Comparison of ENCODE assay signal across 18 cellular contexts in the genomic region with DNA sequence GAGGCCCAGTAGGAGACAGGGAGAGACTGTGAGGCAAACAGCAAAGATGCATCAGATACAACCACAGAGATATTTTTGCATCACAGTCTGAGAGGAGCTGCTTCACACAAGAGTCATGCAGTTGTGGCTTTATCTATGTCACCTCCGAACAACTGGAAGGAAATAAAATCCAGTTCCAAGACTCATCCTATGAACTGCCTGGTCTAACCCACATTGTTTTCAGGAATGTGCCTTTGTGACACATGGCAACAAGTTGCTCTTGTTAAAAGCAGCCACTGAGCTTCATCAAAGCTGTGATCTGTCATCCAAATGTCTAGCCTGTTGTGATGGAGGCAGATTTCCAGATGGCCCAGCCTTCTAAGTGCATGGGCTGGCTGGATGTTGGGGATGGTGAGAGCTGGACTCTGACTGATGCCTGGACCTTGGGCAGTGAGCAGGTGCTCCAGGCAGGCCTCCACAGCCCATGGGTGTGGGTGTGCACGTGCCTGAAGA.
DNase-seq lines count a peak whose midpoint lies in the region; ATAC-seq and TF ChIP-seq lines count a peak whose summit lies in the region.
"Had no signal": no experiment of that assay in that cellular context is flagged by ENCODE, and none has a peak within 500 bp of the region (broad histone marks: within the 10 kb centered on the region; RNA-seq: fewer than 3 reads in every experiment).

No MANE protein-coding gene starts in this region.

- H3K9ac ChIP-seq in mesenchymal stem cell (ENCODE audit: low read length) = peak overlapping the region; percentile 55

- WGBS in mesenchymal stem cell = 58% methylated on average over 2 of the region's 2 CpGs

- ATAC-seq in GM18868 (IDR thresholded peaks at IDR 0.05; ENCODE audit: unreplicated experiment) = no peak
- ATAC-seq in naive thymus-derived CD4-positive, alpha-beta T cell = no peak
- ATAC-seq: K562; natural killer cell treated with Interleukin-12 subunit alpha and Interleukin-12 subunit beta and Interleukin-15 and Interleukin-18, amount 100 ng/mL, for 72 hours had no signal

- no peaks in the 10 kb centered on the region for H3K9me3 Mint-ChIP-seq in Calu3 (ENCODE audit: low read depth, unreplicated experiment)
- H3K9me3 Mint-ChIP-seq in naive thymus-derived CD4-positive, alpha-beta T cell = peaks cover 0 to 12% (median 4%) of the 10 kb centered on the region in 11 donors

- H3K4me1 Mint-ChIP-seq in Calu3 (ENCODE audit: low read depth, unreplicated experiment) = no peaks in the 10 kb centered on the region
- H3K4me1 Mint-ChIP-seq in naive thymus-derived CD4-positive, alpha-beta T cell = no peaks in the 10 kb centered on the region

- H2AFZ ChIP-seq in mesenchymal stem cell (ENCODE audit: low read depth, low read length) = no peak overlapping the region

- no TSS peak for BruUV-seq in Calu3 (replicated peaks; lab: Mats Ljungman, UMichigan)

- H3K14ac ChIP-seq in mesenchymal stem cell (ENCODE audit: low read length in 2 of 2) = no peak overlapping the region

- no peaks in the 10 kb centered on the region for H3K27me3 ChIP-seq in mesenchymal stem cell (ENCODE audit: control insufficient read depth in 1 of 2, insufficient read depth in 1 of 2, low read length in 2 of 2)
- no peaks in the 10 kb centered on the region for H3K27me3 ChIP-seq in naive thymus-derived CD4-positive, alpha-beta T cell (ENCODE audit: control insufficient read depth in 2 of 2, insufficient read depth in 2 of 2, low read length in 2 of 2)
- H3K27me3 ChIP-seq: SJSA1, tibial artery had no signal

- no peak for TF ChIP-seq CTCF in Calu3 (IDR thresholded peaks at IDR 0.05; ENCODE audit: unreplicated experiment)

- H2BK120ac ChIP-seq in mesenchymal stem cell (ENCODE audit: low read depth, low read length) = no peak overlapping the region

- CTCF ChIA-PET in Calu3 (lab: Charles Lee) = no interaction called here
- CTCF ChIA-PET in naive thymus-derived CD4-positive, alpha-beta T cell (lab: Charles Lee) = no interaction called here

- no peaks in the 10 kb centered on the region for H3K36me3 ChIP-seq in mesenchymal stem cell (ENCODE audit: control insufficient read depth in 1 of 2, insufficient read depth in 2 of 2, low read depth in 1 of 2, low read length in 2 of 2)
- no peaks in the 10 kb centered on the region for H3K36me3 ChIP-seq in naive thymus-derived CD4-positive, alpha-beta T cell (ENCODE audit: control insufficient read depth in 2 of 3, insufficient read depth in 3 of 3, low read length in 3 of 3)
- H3K36me3 ChIP-seq: SJSA1, tibial artery had no signal

- no peak overlapping the region for H3K23ac ChIP-seq in mesenchymal stem cell (ENCODE audit: low read length in 2 of 2)

- no peak overlapping the region for H2BK12ac ChIP-seq in mesenchymal stem cell (ENCODE audit: low read length in 2 of 2)

- no peak overlapping the region for H3K4me3 Mint-ChIP-seq in Calu3 (ENCODE audit: low read depth, unreplicated experiment)
- no peak overlapping the region for H3K4me3 Mint-ChIP-seq in naive thymus-derived CD4-positive, alpha-beta T cell
- H3K4me3 Mint-ChIP-seq: natural killer cell treated with Interleukin-12 subunit alpha and Interleukin-12 subunit beta and Interleukin-15 and Interleukin-18, amount 100 ng/mL, for 72 hours had no signal

- peaks cover 33% of the 10 kb centered on the region for H3K27me3 Mint-ChIP-seq in Calu3 (ENCODE audit: unreplicated experiment)
- no peaks in the 10 kb centered on the region for H3K27me3 Mint-ChIP-seq in naive thymus-derived CD4-positive, alpha-beta T cell
- H3K27me3 Mint-ChIP-seq: natural killer cell treated with Interleukin-12 subunit alpha and Interleukin-12 subunit beta and Interleukin-15 and Interleukin-18, amount 100 ng/mL, for 72 hours had no signal

- no peaks in the 10 kb centered on the region for H3K36me3 Mint-ChIP-seq in Calu3 (ENCODE audit: insufficient read depth, unreplicated experiment)
- H3K36me3 Mint-ChIP-seq in naive thymus-derived CD4-positive, alpha-beta T cell = peaks cover 0 to 5% (median 0%) of the 10 kb centered on the region in 5 donors
- H3K36me3 Mint-ChIP-seq: natural killer cell treated with Interleukin-12 subunit alpha and Interleukin-12 subunit beta and Interleukin-15 and Interleukin-18, amount 100 ng/mL, for 72 hours had no signal

- POLR2A ChIA-PET in naive thymus-derived CD4-positive, alpha-beta T cell (lab: Charles Lee) = no interaction called here

- H2AK5ac ChIP-seq in mesenchymal stem cell (ENCODE audit: low read length, severe bottlenecking) = no peak overlapping the region

- no peak overlapping the region for H2BK15ac ChIP-seq in mesenchymal stem cell (ENCODE audit: low read depth, poor library complexity, severe bottlenecking)

- no peak overlapping the region for H3K18ac ChIP-seq in mesenchymal stem cell (ENCODE audit: low read depth in 1 of 2, low read length in 2 of 2)

- H4K91ac ChIP-seq in mesenchymal stem cell (ENCODE audit: low read length) = peak overlapping the region; percentile 65

- no peaks in the 10 kb centered on the region for H3K79me1 ChIP-seq in mesenchymal stem cell (replicated peaks; ENCODE audit: low read length, poor library complexity, severe bottlenecking)

- intact Hi-C loops in Calu3 (cut with micrococcal nuclease; ENCODE audit: unreplicated experiment) = loop anchor here (10.0 kb wide), 2 partner anchors 916 to 976 kb away; no protein-coding TSS in a partner anchor
- intact Hi-C loops in naive thymus-derived CD4-positive, alpha-beta T cell (cut with micrococcal nuclease) = no loop called here

- no peak overlapping the region for H3K27ac Mint-ChIP-seq in Calu3 (ENCODE audit: unreplicated experiment)
- H3K27ac Mint-ChIP-seq in naive thymus-derived CD4-positive, alpha-beta T cell = no peak overlapping the region
- H3K27ac Mint-ChIP-seq: natural killer cell treated with Interleukin-12 subunit alpha and Interleukin-12 subunit beta and Interleukin-15 and Interleukin-18, amount 100 ng/mL, for 72 hours had no signal

- H3K9me3 ChIP-seq in mesenchymal stem cell (ENCODE audit: control insufficient read depth, low read length) = no peaks in the 10 kb centered on the region
- H3K9me3 ChIP-seq in naive thymus-derived CD4-positive, alpha-beta T cell (ENCODE audit: control insufficient read depth in 2 of 3, low read length in 3 of 3) = no peaks in the 10 kb centered on the region
- H3K9me3 ChIP-seq: SJSA1, tibial artery had no signal

- no peak overlapping the region for H3K27ac ChIP-seq in mesenchymal stem cell (ENCODE audit: low read length, poor library complexity, severe bottlenecking)
- no peak overlapping the region for H3K27ac ChIP-seq in naive thymus-derived CD4-positive, alpha-beta T cell (ENCODE audit: low read depth, low read length)
- H3K27ac ChIP-seq: coronary artery, SJSA1, tibial artery had no signal

- no peak overlapping the region for H3K4me2 ChIP-seq in mesenchymal stem cell (ENCODE audit: low read length, poor library complexity, severe bottlenecking)

- H3K4me3 ChIP-seq in mesenchymal stem cell (ENCODE audit: insufficient read depth in 1 of 2, low read depth in 1 of 2, low read length in 2 of 2) = no peak overlapping the region
- no peak overlapping the region for H3K4me3 ChIP-seq in naive thymus-derived CD4-positive, alpha-beta T cell (ENCODE audit: low read length)
- H3K4me3 ChIP-seq: coronary artery, K562, SJSA1, tibial artery had no signal

- no peak overlapping the region for H3K4ac ChIP-seq in mesenchymal stem cell (ENCODE audit: low read depth in 1 of 2, low read length in 2 of 2)

- no peak overlapping the region for H4K8ac ChIP-seq in mesenchymal stem cell (ENCODE audit: low read length)

- H3K4me1 ChIP-seq in mesenchymal stem cell (ENCODE audit: control insufficient read depth, insufficient read depth, low read depth, low read length) = no peaks in the 10 kb centered on the region
- no peaks in the 10 kb centered on the region for H3K4me1 ChIP-seq in naive thymus-derived CD4-positive, alpha-beta T cell (ENCODE audit: control insufficient read depth in 2 of 2, insufficient read depth in 2 of 2, low read length in 2 of 2)
- H3K4me1 ChIP-seq: SJSA1 had no signal

- peak; percentile 46 for DNase-seq in AG08396 (ENCODE audit: low spot score)
- peak; percentile 63 for DNase-seq in HT1080 (ENCODE audit: low read depth)
- peak; percentile 22 for DNase-seq in astrocyte of the hippocampus (ENCODE audit: low read depth, low spot score)
- DNase-seq in mesenchymal stem cell = peak; percentile 91
- no peak for DNase-seq in T-helper 9 cell
- no peak for DNase-seq in Calu3
- DNase-seq in naive thymus-derived CD4-positive, alpha-beta T cell = no peak
- DNase-seq: ACHN; activated CD4-positive, alpha-beta T cell treated with anti-CD3 and anti-CD28 coated beads, Interleukin-2, amount 50 U/mL, for 4 hours; activated T-cell treated with anti-CD3 and anti-CD28 coated beads, Interleukin-2, amount 50 U/mL, for 48 hours; NCI-H1417 treated with DMSO at 0.1 percent for 48 hours; retina; tibial artery had no signal

- no peak overlapping the region for H2BK5ac ChIP-seq in mesenchymal stem cell (ENCODE audit: low read depth, low read length, poor library complexity, severe bottlenecking)

Comparison
In these comparisons a context has a peak if more than half of its experiments do, and no peak if none do; other contexts are left out.
1. DNase-seq: peak in AG08396 (single experiment), HT1080 (single experiment), astrocyte of the hippocampus (single experiment) and mesenchymal stem cell (single experiment); none in T-helper 9 cell (single experiment), Calu3 (single experiment) and naive thymus-derived CD4-positive, alpha-beta T cell (0 of 9).